In the genomic region with DNA sequence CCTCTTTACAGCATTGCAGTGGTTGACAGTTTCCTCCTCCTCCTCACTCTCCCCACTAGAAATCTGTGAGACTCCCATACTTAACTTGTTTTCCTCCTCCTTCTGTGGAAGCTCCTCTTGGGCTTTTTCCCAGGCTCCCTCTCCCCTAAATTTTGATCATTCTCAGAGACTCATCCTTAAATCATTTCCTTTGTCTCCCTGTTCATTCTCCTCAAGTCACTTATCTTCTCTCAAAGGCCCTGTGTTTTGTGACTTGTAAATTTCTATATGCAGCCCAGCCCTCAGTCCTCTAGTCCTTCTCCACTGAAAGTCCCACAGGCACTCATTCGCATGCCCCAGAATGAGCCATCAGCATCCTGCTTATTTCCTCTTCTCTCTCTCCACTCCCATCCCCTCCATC, we compare ENCODE assay signal across 14 cellular contexts.
"Had no signal": no experiment of that assay in that cellular context is flagged by ENCODE, and none has a peak within 500 bp of the region (broad histone marks: within the 10 kb centered on the region; RNA-seq: fewer than 3 reads in every experiment).

No MANE protein-coding gene starts in this region.

- H3K27me3 ChIP-seq: body of pancreas, tibial artery had no signal

- H3K27ac ChIP-seq: body of pancreas, tibial artery had no signal

- H3K4me3 ChIP-seq: body of pancreas, tibial artery had no signal

- ATAC-seq: activated CD8-positive, alpha-beta memory T cell treated with anti-CD3 and anti-CD28 coated beads, Interleukin-2, amount 10 ng/mL, durations not matched to agents 7 days and 5 days; body of pancreas; right cardiac atrium; stimulated activated effector memory CD8-positive, alpha-beta T cell treated with anti-CD3 and anti-CD28 coated beads, Interleukin-12 subunit alpha, Interleukin-12 subunit beta, amount 100 ng/mL, for 72 hours had no signal

- H3K36me3 ChIP-seq: tibial artery had no signal

- DNase-seq: activated CD4-positive, alpha-beta T cell treated with anti-CD3 and anti-CD28 coated beads, Interleukin-2, amount 50 U/mL, for 4 hours; activated CD4-positive, CD25-positive, alpha-beta regulatory T cell treated with anti-CD3 and anti-CD28 coated beads, Interleukin-2, amount 50 U/mL, for 72 hours; activated CD8-positive, alpha-beta memory T cell treated with anti-CD3 and anti-CD28 coated beads, Interleukin-2, amount 10 ng/mL, durations not matched to agents 7 days and 5 days; activated effector memory CD4-positive, alpha-beta T cell treated with Interleukin-2 at 50 U/mL for 16 hours; activated T-cell treated with anti-CD3 and anti-CD28 coated beads, Interleukin-2, amount 50 U/mL, for 24 hours; body of pancreas; cortex of kidney; effector memory CD4-positive, alpha-beta T cell; kidney glomerular epithelial cell; naive B cell; nucleus accumbens; right cardiac atrium; tibial artery had no signal

- H3K9me3 ChIP-seq: body of pancreas, tibial artery had no signal
